8 cellular contexts compared by ENCODE assay signal in genomic region chr1:26828352-26829093, GRCh38. TPM values are rescaled to one million over a fixed set of nuclear protein-coding genes. Genes with fewer than 3 reads are reported as not detected.
DNase-seq lines count a peak whose midpoint lies in the region; ATAC-seq, FAIRE-seq and TF ChIP-seq lines count a peak whose summit lies in the region.

No MANE protein-coding gene starts in this region.

- peaks cover 76% of the 10 kb centered on the region for H3K4me1 ChIP-seq in HepG2 (ENCODE audit: insufficient read depth, low read length)
- peaks cover 48% of the 10 kb centered on the region for H3K4me1 ChIP-seq in vagina

- H3K27ac ChIP-seq in HepG2 (ENCODE audit: extremely low read length, insufficient read depth, low read length): peak overlapping the region; percentile 8
- peak overlapping the region; percentile 95 for H3K27ac ChIP-seq in vagina

- in situ Hi-C loops in HepG2 (cut with HindIII; ENCODE audit: extremely low pct_ligation_motif_present, low pct_unique_long_range_greater_than_20kb): no loop called here

- no peak overlapping the region for H2AFZ ChIP-seq in HepG2 (ENCODE audit: low read length)

- intact Hi-C loops in HepG2 (cut with micrococcal nuclease; ENCODE audit: unreplicated experiment) (loop anchor here (1.0 kb wide), 1 partner anchor 10 kb away; no protein-coding TSS in a partner anchor), vagina (cut with DNase I) (no loop called here)

- DNase-seq in stimulated activated CD4-positive, alpha-beta T cell treated with anti-CD3 and anti-CD28 coated beads, Interleukin-4, amount 100 ng/mL, for 1 hour: peak; percentile 37
- no peak for DNase-seq in stimulated activated CD4-positive, alpha-beta T cell treated with anti-CD3 and anti-CD28 coated beads, Interleukin-12 subunit alpha, Interleukin-12 subunit beta, amount 100 ng/mL, for 4 hours
- DNase-seq in activated naive CD4-positive, alpha-beta T cell treated with anti-CD3 and anti-CD28 coated beads, Interleukin-2, amount 50 U/mL, for 16 hours: peak; percentile 41
- no peak for DNase-seq in HepG2 (ENCODE audit: low spot score)
- DNase-seq in vagina (ENCODE audit: extremely low spot score in 2 of 2): no peak
- DNase-seq in NCI-H2029 (lab: John Stamatoyannopoulos, UW): no peak
- DNase-seq in NCI-H82 (lab: John Stamatoyannopoulos, UW): no peak

- TF ChIP-seq POLR2A in HepG2 (IDR thresholded peaks at IDR 0.05; ENCODE audit: insufficient read depth in 1 of 2, low read depth in 2 of 2, low read length in 2 of 2): no peak
- TF ChIP-seq POLR2A in vagina (IDR thresholded peaks at IDR 0.05): no peak

- peaks cover 6 to 14% of the 10 kb centered on the region in 2 experiments for H3K36me3 ChIP-seq in HepG2 (replicated peaks in 1 of 2; ENCODE audit: control insufficient read depth in 1 of 2, insufficient read depth in 2 of 2, low read length in 2 of 2)
- peaks cover 0 to 12% of the 10 kb centered on the region in 2 donors for H3K36me3 ChIP-seq in vagina

- no peak for FAIRE-seq in HepG2 (lab: Jason Lieb, UNC)

- peak overlapping the region; percentile 5; the same call in 1 of the 2 replicates for H3K9ac ChIP-seq in HepG2 (ENCODE audit: insufficient read depth, low read depth, low read length)

- peak overlapping the region in 1 of 3 experiments; percentile 5; a peak in 1 of 6 replicates for H3K4me3 ChIP-seq in HepG2 (replicated peaks in 1 of 3; ENCODE audit: insufficient read depth in 1 of 3, low read depth in 2 of 3, low read length in 3 of 3)
- no peak overlapping the region for H3K4me3 ChIP-seq in vagina

- TSS peak; percentile 48 for BruUV-seq in HepG2 (replicated peaks; lab: Mats Ljungman, UMichigan)

- TF ChIP-seq CTCF in HepG2 (CRISPR knock-in tag; IDR thresholded peaks at IDR 0.05): no peak
- no peak for TF ChIP-seq CTCF in vagina (IDR thresholded peaks at IDR 0.05)

- POLR2A ChIA-PET in HepG2 (lab: Yijun Ruan, JAX): interaction anchor here (0.9 to 1.3 kb wide), 2 partner anchors 10 to 37 kb away, joined by 3 to 4 read pairs; no protein-coding TSS in a partner anchor

- H3K9me3 ChIP-seq in HepG2 (ENCODE audit: low read length) (no peaks in the 10 kb centered on the region), vagina (no peaks in the 10 kb centered on the region)

- no peaks in the 10 kb centered on the region; a peak in 1 of 5 replicates for H3K27me3 ChIP-seq in HepG2 (ENCODE audit: control insufficient read depth in 1 of 2, insufficient read depth in 2 of 2, low read length in 2 of 2)
- no peaks in the 10 kb centered on the region for H3K27me3 ChIP-seq in vagina

- H3K79me2 ChIP-seq in HepG2 (ENCODE audit: insufficient read depth, low read length): peaks cover 23% of the 10 kb centered on the region

- no peak for TF ChIP-seq EP300 in HepG2 (IDR thresholded peaks at IDR 0.05; ENCODE audit: low read depth in 2 of 2, low read length in 2 of 2)
- TF ChIP-seq EP300 in HepG2 (CRISPR knock-in tag; IDR thresholded peaks at IDR 0.05; ENCODE audit: borderline replicate concordance): no peak

- H4K20me1 ChIP-seq in HepG2 (ENCODE audit: insufficient read depth, low read length): peaks cover 4% of the 10 kb centered on the region; the same call in 1 of the 2 replicates

- TF ChIP-seq RAD21 in HepG2 (CRISPR knock-in tag; IDR thresholded peaks at IDR 0.05): no peak

- CTCF ChIA-PET in HepG2 (lab: Yijun Ruan, JAX; ENCODE audit: low intra/inter-chr PET ratio, low total read pairs): no interaction called here

- ATAC-seq in HepG2 (no peak), HG03457 (IDR thresholded peaks at IDR 0.05; ENCODE audit: unreplicated experiment) (no peak)

- 66% methylated on average over 5 of the region's 7 CpGs for WGBS in HepG2 (ENCODE audit: low lambda C conversion rate)

- H3K4me2 ChIP-seq in HepG2 (ENCODE audit: low read depth, low read length): peak overlapping the region; percentile 48

TF ChIP-seq in HepG2, 621 proteins besides CTCF, POLR2A, EP300 and RAD21 (continues in another document):
- TF ChIP-seq ZNF891 (CRISPR knock-in tag; IDR thresholded peaks at IDR 0.05) (no peak), ZNF737 (CRISPR knock-in tag; IDR thresholded peaks at IDR 0.05; ENCODE audit: borderline replicate concordance) (no peak), ZNF367 (CRISPR knock-in tag; IDR thresholded peaks at IDR 0.05; ENCODE audit: borderline replicate concordance) (no peak)

RNA-seq across cellular contexts. Expression of gene ZDHHC18, which starts 2.0 kb away (rescaled TPM):
- total RNA-seq in HepG2 (2016; rRNA removed; fragmentation: Illumina TruSeq; extraction: Trizol) (9.0 and 13.2 TPM in 2 replicates), vagina (31.4 TPM)
- total RNA-seq in HepG2 (2016; cell fraction: cytosol; rRNA removed; fragmentation: Illumina TruSeq; extraction: Trizol; ENCODE audit: low read depth): 6.6 and 7.7 TPM in 2 replicates
- 7.9 and 11.9 TPM in 2 replicates for total RNA-seq in HepG2 (2016; cell fraction: insoluble cytoplasmic fraction; rRNA removed; fragmentation: Illumina TruSeq; extraction: Trizol)
- 21.8 and 26.5 TPM in 2 replicates for total RNA-seq in HepG2 (2016; cell fraction: membrane; rRNA removed; fragmentation: Illumina TruSeq; extraction: Trizol)
- 9.5 and 10.6 TPM in 2 replicates for total RNA-seq in HepG2 (2016; cell fraction: nucleus; rRNA removed; fragmentation: Illumina TruSeq; extraction: Trizol)
- 35.3 and 40.6 TPM in 2 replicates for polyA plus RNA-seq in HepG2 (2011; rRNA removed)
- polyA plus RNA-seq in HepG2 (2011; cell fraction: cytosol; rRNA removed): 29.0 and 30.0 TPM in 2 replicates
- 32.6 and 39.8 TPM in 2 replicates for polyA plus RNA-seq in HepG2 (2011; cell fraction: nucleus; rRNA removed)
- 12.9 and 16.3 TPM in 2 replicates for polyA plus RNA-seq in HepG2 (2012)
- 13.9 and 14.2 TPM in 2 replicates for polyA plus RNA-seq in HepG2 (2016; cell fraction: cytosol; fragmentation: Illumina TruSeq; extraction: Trizol; ENCODE audit: low read depth)
- polyA plus RNA-seq in HepG2 (2016; cell fraction: insoluble cytoplasmic fraction; fragmentation: Illumina TruSeq; extraction: Trizol; ENCODE audit: low read depth): 13.2 and 16.6 TPM in 2 replicates
- polyA plus RNA-seq in HepG2 (2016; cell fraction: membrane; fragmentation: Illumina TruSeq; extraction: Trizol; ENCODE audit: low read depth): 30.8 and 32.0 TPM in 2 replicates
- polyA plus RNA-seq in HepG2 (2016; cell fraction: nucleus; fragmentation: Illumina TruSeq; extraction: Trizol; ENCODE audit: insufficient read depth, low read depth): 19.3 and 23.8 TPM in 2 replicates
- polyA minus RNA-seq in HepG2 (2011; rRNA and poly(A)+ RNA removed; ENCODE audit: low replicate concordance): 33.5 and 53.0 TPM in 2 replicates
- polyA minus RNA-seq in HepG2 (2011; cell fraction: cytosol; rRNA and poly(A)+ RNA removed): 11.3 and 14.6 TPM in 2 replicates
- polyA minus RNA-seq in HepG2 (2011; cell fraction: nucleus; rRNA and poly(A)+ RNA removed): 8.4 and 8.7 TPM in 2 replicates

RNA-seq across cellular contexts. Expression of gene SFN, which starts 34.4 kb away (rescaled TPM):
- 5.6 and 6.8 TPM in 2 replicates for total RNA-seq in HepG2 (2016; rRNA removed; fragmentation: Illumina TruSeq; extraction: Trizol)
- 1.2 and 1.3 TPM in 2 replicates for total RNA-seq in HepG2 (2016; cell fraction: cytosol; rRNA removed; fragmentation: Illumina TruSeq; extraction: Trizol; ENCODE audit: low read depth)
- 6.1 and 6.5 TPM in 2 replicates for total RNA-seq in HepG2 (2016; cell fraction: insoluble cytoplasmic fraction; rRNA removed; fragmentation: Illumina TruSeq; extraction: Trizol)
- total RNA-seq in HepG2 (2016; cell fraction: membrane; rRNA removed; fragmentation: Illumina TruSeq; extraction: Trizol): 2.4 and 2.5 TPM in 2 replicates
- 2.2 and 3.0 TPM in 2 replicates for total RNA-seq in HepG2 (2016; cell fraction: nucleus; rRNA removed; fragmentation: Illumina TruSeq; extraction: Trizol)
- polyA plus RNA-seq in HepG2 (2011; rRNA removed): 4.0 and 4.3 TPM in 2 replicates
- polyA plus RNA-seq in HepG2 (2011; cell fraction: cytosol; rRNA removed): 2.8 and 3.9 TPM in 2 replicates
- 1.8 and 2.5 TPM in 2 replicates for polyA plus RNA-seq in HepG2 (2011; cell fraction: nucleus; rRNA removed)
- 4.0 and 4.4 TPM in 2 replicates for polyA plus RNA-seq in HepG2 (2012)
- 1.4 and 1.6 TPM in 2 replicates for polyA plus RNA-seq in HepG2 (2016; cell fraction: cytosol; fragmentation: Illumina TruSeq; extraction: Trizol; ENCODE audit: low read depth)
- 9.2 and 11.4 TPM in 2 replicates for polyA plus RNA-seq in HepG2 (2016; cell fraction: insoluble cytoplasmic fraction; fragmentation: Illumina TruSeq; extraction: Trizol; ENCODE audit: low read depth)
- polyA plus RNA-seq in HepG2 (2016; cell fraction: membrane; fragmentation: Illumina TruSeq; extraction: Trizol; ENCODE audit: low read depth): 2.1 and 2.5 TPM in 2 replicates
- 4.6 and 6.2 TPM in 2 replicates for polyA plus RNA-seq in HepG2 (2016; cell fraction: nucleus; fragmentation: Illumina TruSeq; extraction: Trizol; ENCODE audit: insufficient read depth, low read depth)
- 2.2 and 119 TPM in 2 replicates for polyA minus RNA-seq in HepG2 (2011; rRNA and poly(A)+ RNA removed; ENCODE audit: low replicate concordance)
- polyA minus RNA-seq in HepG2 (2011; cell fraction: cytosol; rRNA and poly(A)+ RNA removed): 3.0 and 4.8 TPM in 2 replicates
- polyA minus RNA-seq in HepG2 (2011; cell fraction: nucleus; rRNA and poly(A)+ RNA removed): 0.37 and 1.7 TPM in 2 replicates
- 406 TPM for total RNA-seq in vagina

RNA-seq across cellular contexts. Expression of gene PIGV, which starts 40.8 kb away (rescaled TPM):
- total RNA-seq in HepG2 (2016; rRNA removed; fragmentation: Illumina TruSeq; extraction: Trizol) (7.9 and 13.5 TPM in 2 replicates), vagina (8.1 TPM)
- total RNA-seq in HepG2 (2016; cell fraction: cytosol; rRNA removed; fragmentation: Illumina TruSeq; extraction: Trizol; ENCODE audit: low read depth): 4.3 and 4.8 TPM in 2 replicates
- 8.9 and 14.1 TPM in 2 replicates for total RNA-seq in HepG2 (2016; cell fraction: insoluble cytoplasmic fraction; rRNA removed; fragmentation: Illumina TruSeq; extraction: Trizol)
- total RNA-seq in HepG2 (2016; cell fraction: membrane; rRNA removed; fragmentation: Illumina TruSeq; extraction: Trizol): 9.7 and 9.9 TPM in 2 replicates
- total RNA-seq in HepG2 (2016; cell fraction: nucleus; rRNA removed; fragmentation: Illumina TruSeq; extraction: Trizol): 14.6 and 15.0 TPM in 2 replicates
- 22.7 and 26.0 TPM in 2 replicates for polyA plus RNA-seq in HepG2 (2011; rRNA removed)
- 21.0 and 27.5 TPM in 2 replicates for polyA plus RNA-seq in HepG2 (2011; cell fraction: cytosol; rRNA removed)
- polyA plus RNA-seq in HepG2 (2011; cell fraction: nucleus; rRNA removed): 14.3 and 18.5 TPM in 2 replicates
- polyA plus RNA-seq in HepG2 (2012): 13.6 and 14.8 TPM in 2 replicates
- polyA plus RNA-seq in HepG2 (2016; cell fraction: cytosol; fragmentation: Illumina TruSeq; extraction: Trizol; ENCODE audit: low read depth): 2.9 and 4.4 TPM in 2 replicates
- 6.7 and 7.2 TPM in 2 replicates for polyA plus RNA-seq in HepG2 (2016; cell fraction: insoluble cytoplasmic fraction; fragmentation: Illumina TruSeq; extraction: Trizol; ENCODE audit: low read depth)
- 5.3 and 7.0 TPM in 2 replicates for polyA plus RNA-seq in HepG2 (2016; cell fraction: membrane; fragmentation: Illumina TruSeq; extraction: Trizol; ENCODE audit: low read depth)
- 16.2 and 17.4 TPM in 2 replicates for polyA plus RNA-seq in HepG2 (2016; cell fraction: nucleus; fragmentation: Illumina TruSeq; extraction: Trizol; ENCODE audit: insufficient read depth, low read depth)
- polyA minus RNA-seq in HepG2 (2011; rRNA and poly(A)+ RNA removed; ENCODE audit: low replicate concordance): 41.6 and 80.7 TPM in 2 replicates
- 15.5 and 15.7 TPM in 2 replicates for polyA minus RNA-seq in HepG2 (2011; cell fraction: cytosol; rRNA and poly(A)+ RNA removed)
- polyA minus RNA-seq in HepG2 (2011; cell fraction: nucleus; rRNA and poly(A)+ RNA removed): 11.7 and 14.5 TPM in 2 replicates

Comparison
In these comparisons a context has a peak if more than half of its experiments do, and no peak if none do; other contexts are left out.
1. DNase-seq: peak in stimulated activated CD4-positive, alpha-beta T cell treated with anti-CD3 and anti-CD28 coated beads, Interleukin-4, amount 100 ng/mL, for 1 hour (single experiment) and activated naive CD4-positive, alpha-beta T cell treated with anti-CD3 and anti-CD28 coated beads, Interleukin-2, amount 50 U/mL, for 16 hours (single experiment); none in stimulated activated CD4-positive, alpha-beta T cell treated with anti-CD3 and anti-CD28 coated beads, Interleukin-12 subunit alpha, Interleukin-12 subunit beta, amount 100 ng/mL, for 4 hours (single experiment), HepG2 (single experiment), vagina (0 of 2), NCI-H2029 (single experiment) and NCI-H82 (single experiment).
2. RNA of gene SFN, which starts 34.4 kb away (total RNA-seq): 406 TPM in vagina (single experiment); 1.2 to 6.8 TPM in HepG2; every median in the first group is over 10 times any median in the second.